In the genomic region with DNA sequence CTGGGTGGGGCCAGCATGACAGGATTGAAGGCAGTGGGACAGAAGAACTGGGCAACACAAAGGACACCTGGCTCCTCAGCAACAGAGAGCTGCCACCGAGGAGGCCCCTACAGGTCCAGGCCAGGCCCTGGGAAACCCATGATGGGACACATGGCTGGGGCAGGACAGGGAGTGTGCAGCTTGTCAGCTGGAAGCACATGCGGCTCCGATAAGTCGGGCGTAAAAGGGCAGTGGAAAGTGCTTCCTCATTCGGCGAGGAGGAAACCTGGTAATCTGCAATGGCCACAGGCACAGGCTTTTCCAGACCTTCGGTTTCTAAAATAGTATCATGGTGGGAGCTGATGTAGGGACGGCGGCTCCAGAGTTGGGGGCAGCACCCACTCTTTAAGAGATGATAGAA, we compare ENCODE assay signal across 28 cellular contexts. TPM values are rescaled to one million over a fixed set of nuclear protein-coding genes. Genes with fewer than 3 reads are reported as not detected.
DNase-seq lines count a peak whose midpoint lies in the region; ATAC-seq and TF ChIP-seq lines count a peak whose summit lies in the region.
"Had no signal": no experiment of that assay in that cellular context is flagged by ENCODE, and none has a peak within 500 bp of the region (broad histone marks: within the 10 kb centered on the region; RNA-seq: fewer than 3 reads in every experiment).

No MANE protein-coding gene starts in this region.

- no peak overlapping the region for H2AFZ ChIP-seq in neural progenitor cell (replicated peaks)

- H3K79me2 ChIP-seq in neural progenitor cell (ENCODE audit: low read depth): peaks cover 4% of the 10 kb centered on the region

- H3K4me1 Mint-ChIP-seq in dendritic cell treated with granulocyte-macrophage colony-stimulating factor and Interleukin-4, amounts not matched to agents 40 ng/mL and 50 ng/mL, for 4 days (ENCODE audit: low read depth): peaks cover 25% of the 10 kb centered on the region
- H3K4me1 Mint-ChIP-seq in neural progenitor cell: peaks cover 42% of the 10 kb centered on the region
- H3K4me1 Mint-ChIP-seq: activated CD4-positive, alpha-beta T cell treated with anti-CD3 and anti-CD28 coated beads for 36 hours had no signal

- DNase-seq in CD1c-positive myeloid dendritic cell (ENCODE audit: extremely low spot score) (peak; percentile 29), OCI-M1 (lab: John Stamatoyannopoulos, UW) (peak; percentile 90), neural progenitor cell (ENCODE audit: low spot score) (no peak), GOT3 (lab: John Stamatoyannopoulos, UW) (no peak)
- DNase-seq: activated CD4-positive, alpha-beta T cell treated with anti-CD3 and anti-CD28 coated beads for 36 hours; activated T-cell treated with anti-CD3 and anti-CD28 coated beads for 4 hours; anterior cingulate cortex; C1 segment of cervical spinal cord; Calu3; DMS79; hippocampal formation; IMR-90; NCI-H1092 treated with DMSO at 0.1 percent for 48 hours; NCI-H1694 treated with DMSO at 0.1 percent for 48 hours; NCI-H446 treated with DMSO at 0.1 percent for 48 hours; NCI-H774; posterior cingulate gyrus; stimulated activated CD4-positive, alpha-beta T cell treated with anti-CD3 and anti-CD28 coated beads, Interleukin-1b, Interleukin-23, amount 100 ng/mL, for 48 hours; stimulated activated naive CD8-positive, alpha-beta T cell treated with anti-CD3 and anti-CD28 coated beads, Interleukin-15, Interleukin-2, amounts not matched to agents 100 U/mL and 50 U/mL, for 24 hours; uterus had no signal

- intact Hi-C loops in dendritic cell treated with granulocyte-macrophage colony-stimulating factor and Interleukin-4, amounts not matched to agents 40 ng/mL and 50 ng/mL, for 4 days (cut with micrococcal nuclease): no loop called here

- H3K27ac ChIP-seq in neural progenitor cell: no peak overlapping the region
- H3K27ac ChIP-seq: gastroesophageal sphincter, right atrium auricular region, uterus had no signal

- no peak overlapping the region for H3K4me2 ChIP-seq in neural progenitor cell

- H3K36me3 Mint-ChIP-seq in dendritic cell treated with granulocyte-macrophage colony-stimulating factor and Interleukin-4, amounts not matched to agents 40 ng/mL and 50 ng/mL, for 4 days (ENCODE audit: low read depth): no peaks in the 10 kb centered on the region
- H3K36me3 Mint-ChIP-seq in neural progenitor cell: peaks cover 6% of the 10 kb centered on the region
- H3K36me3 Mint-ChIP-seq: activated naive CD8-positive, alpha-beta T cell had no signal

- no peaks in the 10 kb centered on the region for H3K36me3 ChIP-seq in neural progenitor cell
- H3K36me3 ChIP-seq: gastroesophageal sphincter, right atrium auricular region, uterus had no signal

- peak overlapping the region; percentile 71 for H3K27ac Mint-ChIP-seq in dendritic cell treated with granulocyte-macrophage colony-stimulating factor and Interleukin-4, amounts not matched to agents 40 ng/mL and 50 ng/mL, for 4 days
- H3K27ac Mint-ChIP-seq in neural progenitor cell: peak overlapping the region; percentile 53
- H3K27ac Mint-ChIP-seq: activated CD4-positive, alpha-beta T cell treated with anti-CD3 and anti-CD28 coated beads for 36 hours; activated naive CD8-positive, alpha-beta T cell had no signal

- peaks cover 79% of the 10 kb centered on the region for H4K20me1 ChIP-seq in neural progenitor cell (ENCODE audit: low read depth)

- no peak for TF ChIP-seq CTCF in neural progenitor cell (IDR thresholded peaks at IDR 0.05)

- peak overlapping the region; percentile 27 for H3K4me3 Mint-ChIP-seq in dendritic cell treated with granulocyte-macrophage colony-stimulating factor and Interleukin-4, amounts not matched to agents 40 ng/mL and 50 ng/mL, for 4 days
- no peak overlapping the region for H3K4me3 Mint-ChIP-seq in neural progenitor cell
- H3K4me3 Mint-ChIP-seq: activated CD4-positive, alpha-beta T cell treated with anti-CD3 and anti-CD28 coated beads for 36 hours; activated naive CD8-positive, alpha-beta T cell had no signal

- no peak for ATAC-seq in HG03139 (IDR thresholded peaks at IDR 0.05; ENCODE audit: unreplicated experiment)
- no peak for ATAC-seq in HG02571 (IDR thresholded peaks at IDR 0.05; ENCODE audit: unreplicated experiment)
- ATAC-seq: activated CD4-positive, alpha-beta T cell treated with anti-CD3 and anti-CD28 coated beads for 36 hours; gastroesophageal sphincter; stimulated activated naive CD8-positive, alpha-beta T cell treated with anti-CD3 and anti-CD28 coated beads, Interleukin-15, Interleukin-2, amounts not matched to agents 100 U/mL and 50 U/mL, for 24 hours had no signal

- H3K9me3 Mint-ChIP-seq in dendritic cell treated with granulocyte-macrophage colony-stimulating factor and Interleukin-4, amounts not matched to agents 40 ng/mL and 50 ng/mL, for 4 days: no peaks in the 10 kb centered on the region
- no peaks in the 10 kb centered on the region for H3K9me3 Mint-ChIP-seq in neural progenitor cell

- H3F3A ChIP-seq in neural progenitor cell (ENCODE audit: low read depth): peaks cover 4% of the 10 kb centered on the region

- H3K4me1 ChIP-seq in neural progenitor cell: peaks cover 14% of the 10 kb centered on the region
- H3K4me1 ChIP-seq: right atrium auricular region, uterus had no signal

- peaks cover 6% of the 10 kb centered on the region for H3K27me3 Mint-ChIP-seq in dendritic cell treated with granulocyte-macrophage colony-stimulating factor and Interleukin-4, amounts not matched to agents 40 ng/mL and 50 ng/mL, for 4 days
- peaks cover 10% of the 10 kb centered on the region for H3K27me3 Mint-ChIP-seq in neural progenitor cell (ENCODE audit: insufficient read depth, low read depth)
- H3K27me3 Mint-ChIP-seq: activated CD4-positive, alpha-beta T cell treated with anti-CD3 and anti-CD28 coated beads for 36 hours; activated naive CD8-positive, alpha-beta T cell had no signal

- no peak overlapping the region for H3K9ac ChIP-seq in neural progenitor cell

- no peaks in the 10 kb centered on the region for H3K27me3 ChIP-seq in neural progenitor cell
- H3K27me3 ChIP-seq: gastroesophageal sphincter, right atrium auricular region, uterus had no signal

- no peak overlapping the region for H3K4me3 ChIP-seq in neural progenitor cell
- H3K4me3 ChIP-seq: gastroesophageal sphincter, right atrium auricular region, uterus had no signal

- no peaks in the 10 kb centered on the region for H3K9me3 ChIP-seq in neural progenitor cell (ENCODE audit: low read depth)
- H3K9me3 ChIP-seq: gastroesophageal sphincter, right atrium auricular region, uterus had no signal

RNA-seq across cellular contexts. Expression of a gene that starts 16.5 kb away (rescaled TPM):
- 16.5 and 31.3 TPM in 2 replicates for total RNA-seq in neural progenitor cell (ENCODE audit: low replicate concordance)

RNA-seq across cellular contexts. Expression of a gene that starts 55.0 kb away (rescaled TPM):
- total RNA-seq in neural progenitor cell (ENCODE audit: low replicate concordance): 0.43 and 2.0 TPM in 2 replicates
- total RNA-seq: bronchial epithelial cell; Calu3; IMR-90; right atrium auricular region; T-helper 1 cell treated with Interleukin-12 subunit alpha and Interleukin-12 subunit beta and Interleukin-4 antibody, amounts not matched to agents 30 ng/mL and 1 ng/mL, for 36 hours had no signal

RNA-seq across cellular contexts. Expression of a gene that starts 58.5 kb away (rescaled TPM):
- total RNA-seq in neural progenitor cell (ENCODE audit: low replicate concordance): 2.1 and 2.9 TPM in 2 replicates
- total RNA-seq: T-helper 1 cell treated with Interleukin-12 subunit alpha and Interleukin-12 subunit beta and Interleukin-4 antibody, amounts not matched to agents 30 ng/mL and 1 ng/mL, for 36 hours had no signal

Comparison
In these comparisons a context has a peak if more than half of its experiments do, and no peak if none do; other contexts are left out.
1. DNase-seq: peak in CD1c-positive myeloid dendritic cell (single experiment) and OCI-M1 (single experiment); none in neural progenitor cell (single experiment) and GOT3 (single experiment).